Comparison of ENCODE assay signal across 10 cellular contexts in the genomic region with DNA sequence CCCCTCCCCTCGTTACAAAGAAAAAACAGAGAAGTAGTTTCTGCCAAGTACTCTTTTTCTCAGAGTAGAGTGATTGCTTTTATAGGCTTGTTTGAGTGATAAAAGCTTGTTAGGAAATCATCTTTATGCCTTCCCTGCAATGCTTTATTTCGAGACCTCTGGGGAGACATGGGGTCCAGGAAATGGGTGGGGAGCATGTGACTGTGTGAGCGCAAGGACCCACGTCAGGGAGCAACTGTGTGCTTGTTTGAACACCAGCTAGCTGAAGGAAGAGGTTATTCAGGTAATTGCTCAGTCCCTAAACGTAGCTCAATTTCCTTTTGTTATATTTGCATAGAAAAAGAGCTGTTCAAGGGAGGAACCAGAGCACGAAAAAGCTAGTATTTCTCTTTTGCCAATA.
DNase-seq lines count a peak whose midpoint lies in the region; ATAC-seq and TF ChIP-seq lines count a peak whose summit lies in the region.
"Had no signal": no experiment of that assay in that cellular context is flagged by ENCODE, and none has a peak within 500 bp of the region (broad histone marks: within the 10 kb centered on the region; RNA-seq: fewer than 3 reads in every experiment).

No MANE protein-coding gene starts in this region.

- H3K27me3 Mint-ChIP-seq in activated CD4-positive, alpha-beta T cell treated with anti-CD3 and anti-CD28 coated beads for 36 hours: no peaks in the 10 kb centered on the region

- H2AFZ ChIP-seq in neuronal stem cell (ENCODE audit: low read length): no peak overlapping the region

- H3K4me2 ChIP-seq in neuronal stem cell (ENCODE audit: insufficient read depth, low read length, poor library complexity, severe bottlenecking): no peak overlapping the region

- no peak overlapping the region for H3K18ac ChIP-seq in neuronal stem cell (ENCODE audit: low read length)

- no peak overlapping the region for H4K91ac ChIP-seq in neuronal stem cell (ENCODE audit: low read depth, low read length, poor library complexity)

- H3K27me3 ChIP-seq in spleen (replicated peaks in 1 of 7) (no peaks in the 10 kb centered on the region), neuronal stem cell (ENCODE audit: control insufficient read depth in 3 of 3, insufficient read depth in 3 of 3, low read depth in 1 of 3, low read length in 3 of 3) (no peaks in the 10 kb centered on the region)

- peak overlapping the region; percentile 79 for H3K27ac Mint-ChIP-seq in activated CD4-positive, alpha-beta T cell treated with anti-CD3 and anti-CD28 coated beads for 36 hours
- H3K27ac Mint-ChIP-seq: HFFc6 had no signal

- no peak overlapping the region for H2BK5ac ChIP-seq in neuronal stem cell (ENCODE audit: low read length)

- CTCF ChIA-PET in activated CD4-positive, alpha-beta T cell treated with anti-CD3 and anti-CD28 coated beads for 36 hours (lab: Charles Lee): interaction anchor here (0.8 to 1.5 kb wide), 3 partner anchors 19 to 305 kb away, joined by 3 to 4 read pairs (median 4); no protein-coding TSS in a partner anchor

- POLR2A ChIA-PET in activated CD4-positive, alpha-beta T cell treated with anti-CD3 and anti-CD28 coated beads for 36 hours (lab: Charles Lee): interaction anchor here (0.6 kb wide), 1 partner anchor 49 kb away, joined by 14 read pairs; no protein-coding TSS in a partner anchor

- H3K36me3 ChIP-seq in spleen (peaks cover 0 to 20% (median 0%) of the 10 kb centered on the region in 6 donors), neuronal stem cell (replicated peaks in 1 of 2; ENCODE audit: control insufficient read depth in 2 of 2, insufficient read depth in 2 of 2, low read length in 2 of 2) (no peaks in the 10 kb centered on the region)

- peaks cover 4% of the 10 kb centered on the region for H3K36me3 Mint-ChIP-seq in activated CD4-positive, alpha-beta T cell treated with anti-CD3 and anti-CD28 coated beads for 36 hours (ENCODE audit: low read depth)

- no peak overlapping the region for H4K8ac ChIP-seq in neuronal stem cell (ENCODE audit: low read depth, low read length)

- H3K4me1 ChIP-seq in spleen (peaks cover 12 to 53% (median 38%) of the 10 kb centered on the region in 6 donors), neuronal stem cell (ENCODE audit: control insufficient read depth in 2 of 2, insufficient read depth in 1 of 2, low read depth in 1 of 2, low read length in 2 of 2) (no peaks in the 10 kb centered on the region)

- intact Hi-C loops in activated CD4-positive, alpha-beta T cell treated with anti-CD3 and anti-CD28 coated beads for 36 hours (cut with DNase I, micrococcal nuclease): loop anchor here in 1 of 2 experiments (5.0 kb wide), 1 partner anchor 322 kb away; the partner anchor contains the start of gene LDLRAD4
- intact Hi-C loops in spleen (cut with DNase I; ENCODE audit: low total_unique reads): no loop called here

- no peak for TF ChIP-seq POLR2A in spleen (IDR thresholded peaks at IDR 0.05)

- no peak overlapping the region for H3K14ac ChIP-seq in neuronal stem cell (ENCODE audit: low read length)

- TF ChIP-seq CTCF in spleen (IDR thresholded peaks at IDR 0.05 in 8 of 11, conservative IDR thresholded peaks at IDR 0.05 in 3 of 11): no peak

- H3K4ac ChIP-seq in neuronal stem cell (ENCODE audit: low read length): no peak overlapping the region

- no peaks in the 10 kb centered on the region for H3K9me3 Mint-ChIP-seq in activated CD4-positive, alpha-beta T cell treated with anti-CD3 and anti-CD28 coated beads for 36 hours (ENCODE audit: low read depth)
- H3K9me3 Mint-ChIP-seq: HFFc6 had no signal

- no peak overlapping the region for H3K4me3 ChIP-seq in spleen
- no peak overlapping the region for H3K4me3 ChIP-seq in neuronal stem cell (ENCODE audit: low read length in 2 of 2)

- H3K27ac ChIP-seq in caudate nucleus (ENCODE audit: low read depth, low read length) (peak overlapping the region; percentile 44), spleen (peak overlapping the region in 6 of 8 donors; percentile 34 to 67 (median 48)), neuronal stem cell (replicated peaks; ENCODE audit: low read length) (no peak overlapping the region)

- H3K9me3 ChIP-seq in spleen: no peaks in the 10 kb centered on the region
- H3K9me3 ChIP-seq in neuronal stem cell (replicated peaks in 1 of 2; ENCODE audit: control insufficient read depth in 2 of 2, insufficient read depth in 1 of 2, low read depth in 1 of 2, low read length in 2 of 2): no peaks in the 10 kb centered on the region

- peaks cover 61% of the 10 kb centered on the region for H3K4me1 Mint-ChIP-seq in activated CD4-positive, alpha-beta T cell treated with anti-CD3 and anti-CD28 coated beads for 36 hours

- no peak overlapping the region for H2BK12ac ChIP-seq in neuronal stem cell (ENCODE audit: low read length)

- no peak overlapping the region for H2BK15ac ChIP-seq in neuronal stem cell (ENCODE audit: low read length)

- no peak overlapping the region for H3K23ac ChIP-seq in neuronal stem cell (ENCODE audit: low read depth, low read length, poor library complexity)

- no peak overlapping the region for H3K4me3 Mint-ChIP-seq in activated CD4-positive, alpha-beta T cell treated with anti-CD3 and anti-CD28 coated beads for 36 hours
- H3K4me3 Mint-ChIP-seq: HFFc6 had no signal

- peak; percentile 70 for ATAC-seq in activated CD4-positive, alpha-beta T cell treated with anti-CD3 and anti-CD28 coated beads for 36 hours

- H3K9ac ChIP-seq in neuronal stem cell (ENCODE audit: low read depth, low read length, poor library complexity): no peak overlapping the region

- no peak overlapping the region for H2AK5ac ChIP-seq in neuronal stem cell (ENCODE audit: low read depth, low read length)

- no peak overlapping the region for H2BK120ac ChIP-seq in neuronal stem cell (ENCODE audit: low read depth, low read length)

- no peaks in the 10 kb centered on the region for H3K79me1 ChIP-seq in neuronal stem cell (ENCODE audit: low read depth, low read length)

- WGBS in spleen, 5 donors: 21 to 34% (median 25%) methylated on average over 6 of the region's 6 CpGs
- no CpG with 5 or more reads among the region's 6 CpGs for WGBS in neuronal stem cell (ENCODE audit: extremely low coverage in 2 of 2, insufficient read length in 2 of 2, insufficient replicate concordance in 1 of 2), 2 donors

- DNase-seq in activated CD4-positive, alpha-beta T cell treated with anti-CD3 and anti-CD28 coated beads for 36 hours: peak; percentile 39
- no peak for DNase-seq in activated CD4-positive, alpha-beta T cell treated with anti-CD3 and anti-CD28 coated beads, Interleukin-2, amount 50 U/mL, for 4 hours
- DNase-seq in NCI-H526 treated with DMSO at 0.1 percent for 48 hours (lab: John Stamatoyannopoulos, UW) (peak; percentile 49), caudate nucleus (lab: John Stamatoyannopoulos, UW) (no peak), spleen (no peak), MV-4-11 (lab: John Stamatoyannopoulos, UW) (no peak), neuronal stem cell (ENCODE audit: low spot score) (no peak)
- DNase-seq in activated CD4-positive, CD25-positive, alpha-beta regulatory T cell treated with anti-CD3 and anti-CD28 coated beads, Interleukin-2, amount 50 U/mL, for 72 hours: no peak
- DNase-seq: activated effector memory CD4-positive, alpha-beta T cell treated with anti-CD3 and anti-CD28 coated beads, Interleukin-2, amount 50 U/mL, for 16 hours; HFFc6 had no signal

Comparison
In these comparisons a context has a peak if more than half of its experiments do, and no peak if none do; other contexts are left out.
1. DNase-seq: peak in activated CD4-positive, alpha-beta T cell treated with anti-CD3 and anti-CD28 coated beads for 36 hours (single experiment) and NCI-H526 treated with DMSO at 0.1 percent for 48 hours (single experiment); none in activated CD4-positive, alpha-beta T cell treated with anti-CD3 and anti-CD28 coated beads, Interleukin-2, amount 50 U/mL, for 4 hours (0 of 2), caudate nucleus (0 of 61), spleen (single experiment), MV-4-11 (single experiment), activated CD4-positive, CD25-positive, alpha-beta regulatory T cell treated with anti-CD3 and anti-CD28 coated beads, Interleukin-2, amount 50 U/mL, for 72 hours (single experiment) and neuronal stem cell (single experiment).